14 cellular contexts compared by ENCODE assay signal in the genomic region with DNA sequence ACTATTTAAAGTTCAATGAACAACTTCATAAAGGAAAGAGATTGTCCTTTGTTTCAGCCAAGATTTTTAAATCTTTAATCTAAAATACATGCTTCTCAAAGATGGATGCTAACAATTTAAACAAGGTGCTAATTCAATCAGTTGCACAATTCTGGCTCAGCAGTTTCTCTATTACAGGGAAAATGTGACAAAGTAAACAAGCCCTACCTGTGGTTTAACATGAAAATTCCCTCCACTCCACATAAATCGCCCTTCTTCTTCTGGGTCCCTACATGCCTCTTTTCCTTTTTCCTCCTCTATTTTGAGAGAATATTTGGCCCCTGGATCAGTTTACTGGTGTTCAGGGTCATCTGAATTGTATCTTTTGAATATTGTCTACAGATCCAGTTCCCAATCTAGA.
DNase-seq lines count a peak whose midpoint lies in the region; ATAC-seq and TF ChIP-seq lines count a peak whose summit lies in the region.
"Had no signal": no experiment of that assay in that cellular context is flagged by ENCODE, and none has a peak within 500 bp of the region (broad histone marks: within the 10 kb centered on the region; RNA-seq: fewer than 3 reads in every experiment).

No MANE protein-coding gene starts in this region.

- peak overlapping the region; percentile 29 to 96; a peak in 3 of 4 replicates for H3K27ac ChIP-seq in SK-N-SH (ENCODE audit: low read depth in 2 of 2, low read length in 1 of 2)
- H3K27ac ChIP-seq in foreskin keratinocyte = peak overlapping the region; percentile 96
- peak overlapping the region; percentile 100 for H3K27ac ChIP-seq in smooth muscle cell (ENCODE audit: low read depth)
- no peak overlapping the region for H3K27ac ChIP-seq in neuronal stem cell (replicated peaks; ENCODE audit: low read length)
- H3K27ac ChIP-seq: left ventricle myocardium inferior, thyroid gland had no signal

- H3K4ac ChIP-seq in neuronal stem cell (ENCODE audit: low read length) = no peak overlapping the region

- H2BK15ac ChIP-seq in neuronal stem cell (ENCODE audit: low read length) = no peak overlapping the region

- H4K8ac ChIP-seq in neuronal stem cell (ENCODE audit: low read depth, low read length) = no peak overlapping the region

- no peak overlapping the region for H2BK5ac ChIP-seq in neuronal stem cell (ENCODE audit: low read length)

- H3K27me3 ChIP-seq in SK-N-SH (ENCODE audit: insufficient read depth) (no peaks in the 10 kb centered on the region), foreskin keratinocyte (no peaks in the 10 kb centered on the region), smooth muscle cell (ENCODE audit: low read depth) (no peaks in the 10 kb centered on the region), neuronal stem cell (ENCODE audit: control insufficient read depth in 3 of 3, insufficient read depth in 3 of 3, low read depth in 1 of 3, low read length in 3 of 3) (no peaks in the 10 kb centered on the region)
- H3K27me3 ChIP-seq: thyroid gland had no signal

- no peak overlapping the region for H2BK12ac ChIP-seq in neuronal stem cell (ENCODE audit: low read length)

- H3K9me3 ChIP-seq in SK-N-SH = no peaks in the 10 kb centered on the region
- H3K9me3 ChIP-seq in smooth muscle cell (replicated peaks; ENCODE audit: low read depth) = no peaks in the 10 kb centered on the region
- no peaks in the 10 kb centered on the region for H3K9me3 ChIP-seq in neuronal stem cell (replicated peaks in 1 of 2; ENCODE audit: control insufficient read depth in 2 of 2, insufficient read depth in 1 of 2, low read depth in 1 of 2, low read length in 2 of 2)
- H3K9me3 ChIP-seq: left ventricle myocardium inferior, thyroid gland had no signal

- no peak overlapping the region for H3K14ac ChIP-seq in neuronal stem cell (ENCODE audit: low read length)

- WGBS in SK-N-SH (ENCODE audit: low lambda C conversion rate) = 17% methylated on average over 1 of the region's 1 CpG
- 39% methylated on average over 1 of the region's 1 CpG for WGBS in smooth muscle cell (ENCODE audit: low lambda C conversion rate)
- WGBS in neuronal stem cell (ENCODE audit: extremely low coverage in 2 of 2, insufficient read length in 2 of 2, insufficient replicate concordance in 1 of 2), 2 donors = no CpG with 5 or more reads among the region's 1 CpG

- H4K91ac ChIP-seq in neuronal stem cell (ENCODE audit: low read depth, low read length, poor library complexity) = no peak overlapping the region

- H3K23ac ChIP-seq in neuronal stem cell (ENCODE audit: low read depth, low read length, poor library complexity) = no peak overlapping the region

- TF ChIP-seq EP300 in SK-N-SH (IDR thresholded peaks at IDR 0.05; ENCODE audit: borderline replicate concordance in 1 of 2, low read depth in 1 of 2, low read length in 1 of 2) = no peak

- H3K9me3 Mint-ChIP-seq in activated T-cell treated with anti-CD3 and anti-CD28 coated beads, Interleukin-2, amount 50 U/mL, for 4 hours = no peaks in the 10 kb centered on the region

- TF ChIP-seq CTCF in SK-N-SH (IDR thresholded peaks at IDR 0.05) = no peak
- TF ChIP-seq CTCF in foreskin keratinocyte (conservative IDR thresholded peaks at IDR 0.05) = no peak
- no peak for TF ChIP-seq CTCF in smooth muscle cell (IDR thresholded peaks at IDR 0.05; ENCODE audit: borderline replicate concordance, insufficient read depth, poor library complexity, severe bottlenecking)

- H3K36me3 Mint-ChIP-seq in activated T-cell treated with anti-CD3 and anti-CD28 coated beads, Interleukin-2, amount 50 U/mL, for 4 hours (ENCODE audit: insufficient read depth) = peaks cover 9% of the 10 kb centered on the region

- no peaks in the 10 kb centered on the region for H3K9me2 ChIP-seq in SK-N-SH

- no peak overlapping the region for H3K18ac ChIP-seq in neuronal stem cell (ENCODE audit: low read length)

- peaks cover 2 to 29% of the 10 kb centered on the region in 2 experiments for H3K4me1 ChIP-seq in SK-N-SH (ENCODE audit: control insufficient read depth in 1 of 2, insufficient read depth in 2 of 2, low read depth in 1 of 2, low read length in 1 of 2)
- peaks cover 44% of the 10 kb centered on the region for H3K4me1 ChIP-seq in foreskin keratinocyte
- H3K4me1 ChIP-seq in smooth muscle cell (ENCODE audit: low read depth) = peaks cover 42% of the 10 kb centered on the region
- peaks cover 3 to 8% of the 10 kb centered on the region in 2 donors for H3K4me1 ChIP-seq in neuronal stem cell (ENCODE audit: control insufficient read depth in 2 of 2, insufficient read depth in 1 of 2, low read depth in 1 of 2, low read length in 2 of 2)

- POLR2A ChIA-PET in SK-N-SH (lab: Yijun Ruan, JAX) = no interaction called here

- H3K4me2 ChIP-seq in SK-N-SH (peak overlapping the region; percentile 81), smooth muscle cell (peak overlapping the region; percentile 82), neuronal stem cell (ENCODE audit: insufficient read depth, low read length, poor library complexity, severe bottlenecking) (no peak overlapping the region)

- no peak overlapping the region for H2AK5ac ChIP-seq in neuronal stem cell (ENCODE audit: low read depth, low read length)

- H3K4me3 Mint-ChIP-seq in activated T-cell treated with anti-CD3 and anti-CD28 coated beads, Interleukin-2, amount 50 U/mL, for 4 hours = peak overlapping the region; percentile 64

- CTCF ChIA-PET in SK-N-SH (lab: Yijun Ruan, JAX) = no interaction called here

- H3F3A ChIP-seq in SK-N-SH (replicated peaks; ENCODE audit: insufficient read depth) (peaks cover 25% of the 10 kb centered on the region), smooth muscle cell (ENCODE audit: low read depth) (peaks cover 10% of the 10 kb centered on the region)

- H3K4me1 Mint-ChIP-seq in activated T-cell treated with anti-CD3 and anti-CD28 coated beads, Interleukin-2, amount 50 U/mL, for 4 hours (ENCODE audit: low read depth) = peaks cover 64% of the 10 kb centered on the region

- peaks cover 80% of the 10 kb centered on the region for H3K79me2 ChIP-seq in SK-N-SH (ENCODE audit: insufficient read depth)
- peaks cover 44% of the 10 kb centered on the region for H3K79me2 ChIP-seq in smooth muscle cell (ENCODE audit: low read depth)

- H4K20me1 ChIP-seq in SK-N-SH (ENCODE audit: insufficient read depth) (no peaks in the 10 kb centered on the region), smooth muscle cell (ENCODE audit: low read depth) (no peaks in the 10 kb centered on the region)

- H3K27me3 Mint-ChIP-seq in activated T-cell treated with anti-CD3 and anti-CD28 coated beads, Interleukin-2, amount 50 U/mL, for 4 hours (ENCODE audit: low read depth) = no peaks in the 10 kb centered on the region
- H3K27me3 Mint-ChIP-seq: IgD-negative memory B cell had no signal

- ATAC-seq in activated T-cell treated with anti-CD3 and anti-CD28 coated beads, Interleukin-2, amount 50 U/mL, for 4 hours = peak; percentile 14 to 29
- peak; percentile 0 for ATAC-seq in foreskin keratinocyte

- H3K79me1 ChIP-seq in neuronal stem cell (ENCODE audit: low read depth, low read length) = peaks cover 7% of the 10 kb centered on the region

- no peak for TF ChIP-seq RAD21 in SK-N-SH (IDR thresholded peaks at IDR 0.05; ENCODE audit: low read length)

- H2BK120ac ChIP-seq in neuronal stem cell (ENCODE audit: low read depth, low read length) = no peak overlapping the region

- H3K36me3 ChIP-seq in SK-N-SH (replicated peaks in 1 of 2; ENCODE audit: control insufficient read depth in 1 of 2, insufficient read depth in 2 of 2, low read length in 1 of 2) = peaks cover 0 to 4% of the 10 kb centered on the region in 2 experiments
- no peaks in the 10 kb centered on the region for H3K36me3 ChIP-seq in smooth muscle cell (ENCODE audit: low read depth)
- peaks cover 0 to 6% of the 10 kb centered on the region in 2 donors for H3K36me3 ChIP-seq in neuronal stem cell (replicated peaks in 1 of 2; ENCODE audit: control insufficient read depth in 2 of 2, insufficient read depth in 2 of 2, low read length in 2 of 2)
- H3K36me3 ChIP-seq: left ventricle myocardium inferior, thyroid gland had no signal

- H3K4me3 ChIP-seq in SK-N-SH (ENCODE audit: low read depth in 2 of 2, low read length in 1 of 2) (peak overlapping the region; percentile 4 to 44; a peak in 2 of 4 replicates), smooth muscle cell (peak overlapping the region; percentile 38), neuronal stem cell (ENCODE audit: low read length in 2 of 2) (no peak overlapping the region)
- H3K4me3 ChIP-seq: left ventricle myocardium inferior, thyroid gland had no signal

- H2AFZ ChIP-seq in SK-N-SH (ENCODE audit: low read depth) (no peak overlapping the region), smooth muscle cell (ENCODE audit: low read depth) (no peak overlapping the region), neuronal stem cell (ENCODE audit: low read length) (no peak overlapping the region)

- DNase-seq in activated T-cell treated with anti-CD3 and anti-CD28 coated beads, Interleukin-2, amount 50 U/mL, for 4 hours = no peak
- DNase-seq in activated T-cell treated with anti-CD3 and anti-CD28 coated beads, Interleukin-2, amount 50 U/mL, for 1 hour = no peak
- DNase-seq in SK-N-SH (no peak), foreskin keratinocyte (peak; percentile 56 to 64), smooth muscle cell (lab: John Stamatoyannopoulos, UW; ENCODE audit: unreplicated experiment) (no peak), neuronal stem cell (ENCODE audit: low spot score) (no peak), Ammon's horn (ENCODE audit: low spot score) (no peak), NCI-H187 treated with DMSO at 0.1 percent for 48 hours (lab: John Stamatoyannopoulos, UW) (no peak)
- DNase-seq: activated CD4-positive, CD25-positive, alpha-beta regulatory T cell treated with anti-CD3 and anti-CD28 coated beads, Interleukin-2, amount 50 U/mL, for 72 hours; H7; left ventricle myocardium inferior; NCI-H82; thyroid gland had no signal

- H3K9ac ChIP-seq in SK-N-SH = peak overlapping the region; percentile 78
- peak overlapping the region; percentile 95 for H3K9ac ChIP-seq in smooth muscle cell (ENCODE audit: low read depth)
- H3K9ac ChIP-seq in neuronal stem cell (ENCODE audit: low read depth, low read length, poor library complexity) = no peak overlapping the region

TF ChIP-seq in SK-N-SH, 30 proteins besides CTCF, POLR2A, EP300 and RAD21:
- TF ChIP-seq, protein P1, sequence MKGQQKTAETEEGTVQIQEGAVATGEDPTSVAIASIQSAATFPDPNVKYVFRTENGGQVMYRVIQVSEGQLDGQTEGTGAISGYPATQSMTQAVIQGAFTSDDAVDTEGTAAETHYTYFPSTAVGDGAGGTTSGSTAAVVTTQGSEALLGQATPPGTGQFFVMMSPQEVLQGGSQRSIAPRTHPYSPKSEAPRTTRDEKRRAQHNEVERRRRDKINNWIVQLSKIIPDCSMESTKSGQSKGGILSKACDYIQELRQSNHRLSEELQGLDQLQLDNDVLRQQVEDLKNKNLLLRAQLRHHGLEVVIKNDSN (IDR thresholded peaks at IDR 0.05; ENCODE audit: borderline replicate concordance, low read depth) = no peak
- no peak for TF ChIP-seq SIN3A (IDR thresholded peaks at IDR 0.05; ENCODE audit: borderline replicate concordance, low read depth, low read length)
- no peak for TF ChIP-seq YY1 (IDR thresholded peaks at IDR 0.05; ENCODE audit: low read depth)
- no peak for TF ChIP-seq FOXJ3 (CRISPR knock-in tag; IDR thresholded peaks at IDR 0.05)
- TF ChIP-seq CHD2 (IDR thresholded peaks at IDR 0.05; ENCODE audit: low read length, partially characterized antibody) = no peak
- no peak for TF ChIP-seq FOXM1 (IDR thresholded peaks at IDR 0.05; ENCODE audit: low read depth)
- TF ChIP-seq POLR2AphosphoS5 (IDR thresholded peaks at IDR 0.05; ENCODE audit: low read depth, low read length) = no peak

Comparison
In these comparisons a context has a peak if more than half of its experiments do, and no peak if none do; other contexts are left out.
1. DNase-seq: peak in foreskin keratinocyte (2 of 2); none in activated T-cell treated with anti-CD3 and anti-CD28 coated beads, Interleukin-2, amount 50 U/mL, for 4 hours (single experiment), activated T-cell treated with anti-CD3 and anti-CD28 coated beads, Interleukin-2, amount 50 U/mL, for 1 hour (single experiment), SK-N-SH (single experiment), smooth muscle cell (single experiment), neuronal stem cell (single experiment), Ammon's horn (single experiment) and NCI-H187 treated with DMSO at 0.1 percent for 48 hours (single experiment).
2. H3K4me3 ChIP-seq: peak in SK-N-SH (2 of 2) and smooth muscle cell (single experiment); none in neuronal stem cell (0 of 2).